Comparison of ENCODE assay signal across 1 cellular context in genomic region chr17:44220211-44221071, GRCh38.
TF ChIP-seq lines count a peak whose summit lies in the region.

No MANE protein-coding gene starts in this region.

TF ChIP-seq in HepG2, 621 proteins besides CTCF, POLR2A, EP300 and RAD21 (continued from another document and continues in another):
- TF ChIP-seq HMGXB3 (CRISPR knock-in tag; IDR thresholded peaks at IDR 0.05; ENCODE audit: borderline replicate concordance), result no peak
- no peak for TF ChIP-seq ATF6 (CRISPR knock-in tag; conservative IDR thresholded peaks at IDR 0.05)
- no peak for TF ChIP-seq MBNL3 (CRISPR knock-in tag; conservative IDR thresholded peaks at IDR 0.05)
- TF ChIP-seq RBM39 (IDR thresholded peaks at IDR 0.05; ENCODE audit: low read depth, low read length, poor library complexity, severe bottlenecking), result peak; percentile 47
- TF ChIP-seq NKX3-1 (CRISPR knock-in tag; IDR thresholded peaks at IDR 0.05), result peak; percentile 40; the same call in 1 of the 2 replicates
- TF ChIP-seq ZNF607 (CRISPR knock-in tag; IDR thresholded peaks at IDR 0.05; ENCODE audit: borderline replicate concordance), result peak; percentile 55; the same call in 1 of the 2 replicates
- TF ChIP-seq ZNF207 (IDR thresholded peaks at IDR 0.05; ENCODE audit: borderline replicate concordance), result no peak
- no peak for TF ChIP-seq ZNF615 (CRISPR knock-in tag; IDR thresholded peaks at IDR 0.05; ENCODE audit: borderline replicate concordance)
- TF ChIP-seq NR0B2 (CRISPR knock-in tag; IDR thresholded peaks at IDR 0.05), result no peak
- no peak for TF ChIP-seq SMARCC2 (IDR thresholded peaks at IDR 0.05)
- TF ChIP-seq ZNF326 (CRISPR knock-in tag; IDR thresholded peaks at IDR 0.05; ENCODE audit: borderline replicate concordance), result peak; percentile 62; the same call in 1 of the 2 replicates
- no peak for TF ChIP-seq ZNF572 (CRISPR knock-in tag; IDR thresholded peaks at IDR 0.05)
- TF ChIP-seq ETV6 (CRISPR knock-in tag; conservative IDR thresholded peaks at IDR 0.05), result no peak
- TF ChIP-seq HNF1B (CRISPR knock-in tag; IDR thresholded peaks at IDR 0.05), result no peak
- 0 out of 2 replicates have a peak, but pooled peaks have one; percentile 17 for TF ChIP-seq ZNF101 (CRISPR knock-in tag; IDR thresholded peaks at IDR 0.05; ENCODE audit: borderline replicate concordance, low read depth)
- no peak for TF ChIP-seq TCF7L2 (IDR thresholded peaks at IDR 0.05; ENCODE audit: low read depth, low read length)
- TF ChIP-seq HDAC6 (IDR thresholded peaks at IDR 0.05; ENCODE audit: low read depth, low read length), result no peak
- peak; percentile 41; the same call in 1 of the 2 replicates for TF ChIP-seq ZNF333 (CRISPR knock-in tag; IDR thresholded peaks at IDR 0.05; ENCODE audit: borderline replicate concordance)
- 0 out of 2 replicates have a peak, but pooled peaks have one; percentile 42 for TF ChIP-seq ZKSCAN8 (CRISPR knock-in tag; IDR thresholded peaks at IDR 0.05; ENCODE audit: borderline replicate concordance)
- TF ChIP-seq MED1 (CRISPR knock-in tag; IDR thresholded peaks at IDR 0.05), result peak; percentile 21; the same call in 1 of the 2 replicates
- no peak for TF ChIP-seq THAP9 (CRISPR knock-in tag; IDR thresholded peaks at IDR 0.05; ENCODE audit: borderline replicate concordance)
- TF ChIP-seq FOXP4 (CRISPR knock-in tag; IDR thresholded peaks at IDR 0.05), result 0 out of 2 replicates have a peak, but pooled peaks have one; percentile 25
- 0 out of 2 replicates have a peak, but pooled peaks have one; percentile 52 for TF ChIP-seq MED13 (CRISPR knock-in tag; IDR thresholded peaks at IDR 0.05)
- no peak for TF ChIP-seq PLRG1 (conservative IDR thresholded peaks at IDR 0.05)
- TF ChIP-seq IRF9 (CRISPR knock-in tag; IDR thresholded peaks at IDR 0.05; ENCODE audit: borderline replicate concordance), result peak; percentile 18; the same call in 1 of the 2 replicates
- TF ChIP-seq ZNF530 (CRISPR knock-in tag; IDR thresholded peaks at IDR 0.05; ENCODE audit: low read depth), result no peak
- 0 out of 2 replicates have a peak, but pooled peaks have one; percentile 27 for TF ChIP-seq ZNF160 (CRISPR knock-in tag; IDR thresholded peaks at IDR 0.05)
- TF ChIP-seq NR2C2 (CRISPR knock-in tag; IDR thresholded peaks at IDR 0.05; ENCODE audit: borderline replicate concordance), result peak; percentile 13; the same call in 1 of the 2 replicates
- no peak for TF ChIP-seq ZNF773 (CRISPR knock-in tag; IDR thresholded peaks at IDR 0.05; ENCODE audit: borderline replicate concordance)
- TF ChIP-seq JARID2 (CRISPR knock-in tag; IDR thresholded peaks at IDR 0.05; ENCODE audit: insufficient replicate concordance), result no peak
- TF ChIP-seq ZNF792 (CRISPR knock-in tag; IDR thresholded peaks at IDR 0.05), result no peak
- TF ChIP-seq PAXIP1 (CRISPR knock-in tag; conservative IDR thresholded peaks at IDR 0.05), result no peak
- no peak for TF ChIP-seq ARID3A (IDR thresholded peaks at IDR 0.05; ENCODE audit: low read depth, low read length)
- no peak for TF ChIP-seq SIX1 (CRISPR knock-in tag; IDR thresholded peaks at IDR 0.05; ENCODE audit: borderline replicate concordance)
- peak; percentile 35 for TF ChIP-seq HNRNPLL (IDR thresholded peaks at IDR 0.05; ENCODE audit: low read depth, low read length, poor library complexity, severe bottlenecking)
- peak; percentile 79 for TF ChIP-seq PHF8 (CRISPR knock-in tag; IDR thresholded peaks at IDR 0.05)
- TF ChIP-seq ZNF296 (CRISPR knock-in tag; conservative IDR thresholded peaks at IDR 0.05), result no peak
- TF ChIP-seq IRX3 (CRISPR knock-in tag; IDR thresholded peaks at IDR 0.05; ENCODE audit: borderline replicate concordance, low read depth), result no peak
- no peak for TF ChIP-seq DPF2 (CRISPR knock-in tag; IDR thresholded peaks at IDR 0.05; ENCODE audit: borderline replicate concordance, low read depth)
